6 cellular contexts compared by ENCODE assay signal in genomic region chr10:101000602-101000991, GRCh38. TPM values are rescaled to one million over a fixed set of nuclear protein-coding genes. Genes with fewer than 3 reads are reported as not detected.
DNase-seq lines count a peak whose midpoint lies in the region; ATAC-seq lines count a peak whose summit lies in the region.

No MANE protein-coding gene starts in this region.

- H3K27me3 ChIP-seq in BLaER1 treated with 17β-estradiol and CSF1 and Interleukin-3, amounts not matched to agents 10 nM and 100 nM: no peaks in the 10 kb centered on the region
- no peaks in the 10 kb centered on the region for H3K27me3 ChIP-seq in mesenchymal stem cell (ENCODE audit: control insufficient read depth in 1 of 2, insufficient read depth in 1 of 2, low read length in 2 of 2)

- peak overlapping the region; percentile 72 for H3K4me3 Mint-ChIP-seq in activated naive CD8-positive, alpha-beta T cell treated with anti-CD3 and anti-CD28 coated beads for 36 hours

- H3K18ac ChIP-seq in mesenchymal stem cell (ENCODE audit: low read depth in 1 of 2, low read length in 2 of 2): peak overlapping the region; percentile 16 to 95

- peaks cover 19% of the 10 kb centered on the region for H3K79me1 ChIP-seq in mesenchymal stem cell (replicated peaks; ENCODE audit: low read length, poor library complexity, severe bottlenecking)

- no peaks in the 10 kb centered on the region for H3K9me3 Mint-ChIP-seq in activated naive CD8-positive, alpha-beta T cell treated with anti-CD3 and anti-CD28 coated beads for 36 hours

- H3K4ac ChIP-seq in mesenchymal stem cell (ENCODE audit: low read depth in 1 of 2, low read length in 2 of 2): peak overlapping the region; percentile 50 to 96

- H2AK5ac ChIP-seq in mesenchymal stem cell (ENCODE audit: low read length, severe bottlenecking): peak overlapping the region; percentile 27

- no peak overlapping the region for H3K27ac Mint-ChIP-seq in activated naive CD8-positive, alpha-beta T cell treated with anti-CD3 and anti-CD28 coated beads for 36 hours

- DNase-seq in activated naive CD8-positive, alpha-beta T cell treated with anti-CD3 and anti-CD28 coated beads for 36 hours: no peak
- DNase-seq in mesenchymal stem cell: no peak
- DNase-seq in superior temporal gyrus (ENCODE audit: extremely low spot score): no peak
- DNase-seq in NCI-H526 treated with DMSO at 0.1 percent for 48 hours (lab: John Stamatoyannopoulos, UW): no peak

- peaks cover 18% of the 10 kb centered on the region for H3K4me1 Mint-ChIP-seq in activated naive CD8-positive, alpha-beta T cell treated with anti-CD3 and anti-CD28 coated beads for 36 hours

- peak overlapping the region; percentile 11 for H2BK5ac ChIP-seq in mesenchymal stem cell (ENCODE audit: low read depth, low read length, poor library complexity, severe bottlenecking)

- H3K23ac ChIP-seq in mesenchymal stem cell (ENCODE audit: low read length in 2 of 2): peak overlapping the region in 1 of 2 experiments; percentile 1

- H4K20me1 ChIP-seq in BLaER1 treated with 17β-estradiol and CSF1 and Interleukin-3, amounts not matched to agents 10 nM and 100 nM: peaks cover 26 to 44% (median 34%) of the 10 kb centered on the region in 11 experiments; a peak in 21 of 22 replicates

- WGBS in mesenchymal stem cell: 27% methylated on average over 3 of the region's 7 CpGs

- H2BK120ac ChIP-seq in mesenchymal stem cell (ENCODE audit: low read depth, low read length): peak overlapping the region; percentile 97

- peak overlapping the region; percentile 92 to 98 (median 97) for H3K27ac ChIP-seq in BLaER1 treated with 17β-estradiol and CSF1 and Interleukin-3, amounts not matched to agents 10 nM and 100 nM
- peak overlapping the region; percentile 83 for H3K27ac ChIP-seq in mesenchymal stem cell (ENCODE audit: low read length, poor library complexity, severe bottlenecking)

- H3K4me3 ChIP-seq in BLaER1 treated with 17β-estradiol and CSF1 and Interleukin-3, amounts not matched to agents 10 nM and 100 nM: peak overlapping the region; percentile 82 to 93 (median 90)
- H3K4me3 ChIP-seq in mesenchymal stem cell (ENCODE audit: insufficient read depth in 1 of 2, low read depth in 1 of 2, low read length in 2 of 2): peak overlapping the region; percentile 75 to 96

- H2BK15ac ChIP-seq in mesenchymal stem cell (ENCODE audit: low read depth, poor library complexity, severe bottlenecking): no peak overlapping the region

- H3K27me3 Mint-ChIP-seq in activated naive CD8-positive, alpha-beta T cell treated with anti-CD3 and anti-CD28 coated beads for 36 hours: no peaks in the 10 kb centered on the region

- H3K4me2 ChIP-seq in BLaER1 treated with 17β-estradiol and CSF1 and Interleukin-3, amounts not matched to agents 10 nM and 100 nM: peak overlapping the region; percentile 89 to 99 (median 97)
- H3K4me2 ChIP-seq in mesenchymal stem cell (ENCODE audit: low read length, poor library complexity, severe bottlenecking): peak overlapping the region; percentile 39

- H3K36me3 ChIP-seq in BLaER1 treated with 17β-estradiol and CSF1 and Interleukin-3, amounts not matched to agents 10 nM and 100 nM: peaks cover 33 to 39% (median 35%) of the 10 kb centered on the region in 11 experiments
- peaks cover 33 to 35% of the 10 kb centered on the region in 2 experiments for H3K36me3 ChIP-seq in mesenchymal stem cell (ENCODE audit: control insufficient read depth in 1 of 2, insufficient read depth in 2 of 2, low read depth in 1 of 2, low read length in 2 of 2)

- H3K36me3 Mint-ChIP-seq in activated naive CD8-positive, alpha-beta T cell treated with anti-CD3 and anti-CD28 coated beads for 36 hours: peaks cover under 1% of the 10 kb centered on the region

- no peak for ATAC-seq in HG03342 (IDR thresholded peaks at IDR 0.05; ENCODE audit: unreplicated experiment)

- H3K9ac ChIP-seq in BLaER1 treated with 17β-estradiol and CSF1 and Interleukin-3, amounts not matched to agents 10 nM and 100 nM: peak overlapping the region; percentile 92 to 99 (median 97)
- H3K9ac ChIP-seq in mesenchymal stem cell (ENCODE audit: low read length): peak overlapping the region; percentile 100

- no peak overlapping the region for H2AFZ ChIP-seq in mesenchymal stem cell (ENCODE audit: low read depth, low read length)

- no peaks in the 10 kb centered on the region for H3K9me3 ChIP-seq in BLaER1 treated with 17β-estradiol and CSF1 and Interleukin-3, amounts not matched to agents 10 nM and 100 nM (replicated peaks in 1 of 11)
- H3K9me3 ChIP-seq in mesenchymal stem cell (ENCODE audit: control insufficient read depth, low read length): no peaks in the 10 kb centered on the region

- H3K4me1 ChIP-seq in BLaER1 treated with 17β-estradiol and CSF1 and Interleukin-3, amounts not matched to agents 10 nM and 100 nM: peaks cover 32 to 57% (median 54%) of the 10 kb centered on the region in 10 experiments
- peaks cover 39% of the 10 kb centered on the region for H3K4me1 ChIP-seq in mesenchymal stem cell (ENCODE audit: control insufficient read depth, insufficient read depth, low read depth, low read length)

- H3K14ac ChIP-seq in mesenchymal stem cell (ENCODE audit: low read length in 2 of 2): peak overlapping the region in 1 of 2 experiments; percentile 90

- peak overlapping the region in 1 of 2 experiments; percentile 20 for H2BK12ac ChIP-seq in mesenchymal stem cell (ENCODE audit: low read length in 2 of 2)

- peak overlapping the region; percentile 45 for H4K8ac ChIP-seq in mesenchymal stem cell (ENCODE audit: low read length)

- peak overlapping the region; percentile 9 for H4K91ac ChIP-seq in mesenchymal stem cell (ENCODE audit: low read length)

RNA-seq across cellular contexts. Expression of gene LZTS2, which starts 1.0 kb away (rescaled TPM):
- total RNA-seq in activated naive CD8-positive, alpha-beta T cell treated with anti-CD3 and anti-CD28 coated beads for 36 hours: 10 to 100 TPM; 10.4 to 12.1 TPM
- 89.8 TPM for polyA plus RNA-seq in mesenchymal stem cell (2013, experiment 1 of 2)
- polyA plus RNA-seq in mesenchymal stem cell (2013, experiment 2 of 2): 87.3 TPM

RNA-seq across cellular contexts. Expression of gene TWNK, which starts 13.3 kb away (rescaled TPM):
- 10 to 100 TPM; 40.6 to 41.9 TPM for total RNA-seq in activated naive CD8-positive, alpha-beta T cell treated with anti-CD3 and anti-CD28 coated beads for 36 hours
- polyA plus RNA-seq in mesenchymal stem cell (2013, experiment 1 of 2): 2.6 TPM
- 2.5 TPM for polyA plus RNA-seq in mesenchymal stem cell (2013, experiment 2 of 2)

RNA-seq across cellular contexts. Expression of gene MRPL43, which starts 13.3 kb away (rescaled TPM):
- 10 to 100 TPM; 56.3 to 58.1 TPM for total RNA-seq in activated naive CD8-positive, alpha-beta T cell treated with anti-CD3 and anti-CD28 coated beads for 36 hours
- 86.8 TPM for polyA plus RNA-seq in mesenchymal stem cell (2013, experiment 1 of 2)
- 86.1 TPM for polyA plus RNA-seq in mesenchymal stem cell (2013, experiment 2 of 2)

RNA-seq across cellular contexts. Expression of gene PDZD7, which starts 30.3 kb away (rescaled TPM):
- under 1 TPM; 0.14 to 0.66 TPM for total RNA-seq in activated naive CD8-positive, alpha-beta T cell treated with anti-CD3 and anti-CD28 coated beads for 36 hours
- polyA plus RNA-seq in mesenchymal stem cell (2013, experiment 1 of 2): 1.3 TPM
- polyA plus RNA-seq in mesenchymal stem cell (2013, experiment 2 of 2): 1.0 TPM

RNA-seq across cellular contexts. Expression of gene SFXN3, which starts 30.4 kb away (rescaled TPM):
- total RNA-seq in activated naive CD8-positive, alpha-beta T cell treated with anti-CD3 and anti-CD28 coated beads for 36 hours: 10 to 100 TPM; 12.6 to 13.9 TPM
- polyA plus RNA-seq in mesenchymal stem cell (2013, experiment 1 of 2): 99.8 TPM
- 93.2 TPM for polyA plus RNA-seq in mesenchymal stem cell (2013, experiment 2 of 2)
